ENCODE assay signal across 28 cellular contexts in the genomic region with DNA sequence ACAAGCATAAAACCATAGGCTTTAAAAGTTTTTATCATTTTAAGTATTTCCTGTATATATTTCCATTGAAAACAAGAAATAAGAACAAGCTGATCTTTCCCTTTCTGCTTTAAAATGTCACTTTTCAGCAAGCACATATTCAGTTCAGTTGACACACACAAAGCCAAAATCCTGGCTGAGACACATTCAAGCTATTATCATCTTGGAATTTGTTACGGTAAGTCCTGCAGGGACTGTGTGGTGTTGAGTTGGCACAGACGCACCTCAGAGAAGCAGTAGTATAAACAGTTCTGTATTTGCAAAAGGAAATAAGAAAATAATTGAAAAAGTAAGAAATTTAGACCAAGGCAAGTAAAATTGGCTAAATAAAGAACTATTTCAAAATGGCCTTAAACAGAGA. TPM values are rescaled to one million over a fixed set of nuclear protein-coding genes. Genes with fewer than 3 reads are reported as not detected.
A peak's percentile ranks its signal among the peaks of the same experiment; 100 is the strongest.
DNase-seq lines count a peak whose midpoint lies in the region; ATAC-seq and TF ChIP-seq lines count a peak whose summit lies in the region.
"Had no signal": no experiment of that assay in that cellular context is flagged by ENCODE, and none has a peak within 500 bp of the region (broad histone marks: within the 10 kb centered on the region; RNA-seq: fewer than 3 reads in every experiment).

No MANE protein-coding gene starts in this region.

- H3K9me2 ChIP-seq in PC-3 (replicated peaks; ENCODE audit: low read length), result no peaks in the 10 kb centered on the region

- no peak overlapping the region for H3K4me3 ChIP-seq in PC-3 (ENCODE audit: low read length)
- H3K4me3 ChIP-seq in astrocyte of the spinal cord (ENCODE audit: low read depth, low read length), result no peak overlapping the region
- H3K4me3 ChIP-seq in fibroblast of the aortic adventitia (ENCODE audit: low read depth, low read length), result no peak overlapping the region
- no peak overlapping the region for H3K4me3 ChIP-seq in tibial artery
- H3K4me3 ChIP-seq: adrenal gland, K562, lower lobe of right lung, pancreas, SK-N-MC, upper lobe of right lung had no signal

- H3K4me1 Mint-ChIP-seq in activated naive CD4-positive, alpha-beta T cell treated with anti-CD3 and anti-CD28 coated beads, Interleukin-2, amount 10 ng/mL, durations not matched to agents 7 days and 5 days, result no peaks in the 10 kb centered on the region

- peak overlapping the region; percentile 43; the same call in 1 of the 2 replicates for H2AFZ ChIP-seq in PC-3 (ENCODE audit: low read length)

- H3K36me3 ChIP-seq in PC-3 (ENCODE audit: low read depth, low read length) (no peaks in the 10 kb centered on the region), tibial artery (no peaks in the 10 kb centered on the region)
- H3K36me3 ChIP-seq: adrenal gland, lower lobe of right lung, pancreas, upper lobe of right lung had no signal

- H3F3A ChIP-seq in PC-3 (ENCODE audit: low read length, unreplicated experiment), result peaks cover 7% of the 10 kb centered on the region

- H3K4me1 ChIP-seq in PC-3 (ENCODE audit: insufficient read depth, low read length) (peaks cover 22% of the 10 kb centered on the region), tibial artery (peaks cover 0 to 46% (median 10%) of the 10 kb centered on the region in 4 donors)
- H3K4me1 ChIP-seq: adrenal gland, lower lobe of right lung, pancreas, upper lobe of right lung had no signal

- intact Hi-C loops in PC-3 (cut with micrococcal nuclease), result loop anchor here (5.0 kb wide), 1 partner anchor 204 kb away; no protein-coding TSS in a partner anchor
- intact Hi-C loops in tibial artery (cut with DNase I; ENCODE audit: low total_unique reads), result no loop called here

- H3K27ac ChIP-seq in PC-3 (ENCODE audit: low read length) (no peak overlapping the region), tibial artery (peak overlapping the region; percentile 49 to 67)
- H3K27ac ChIP-seq: adrenal gland, lower lobe of right lung, pancreas, SK-N-MC, upper lobe of right lung had no signal

- H3K27ac Mint-ChIP-seq in activated naive CD4-positive, alpha-beta T cell treated with anti-CD3 and anti-CD28 coated beads, Interleukin-2, amount 10 ng/mL, durations not matched to agents 7 days and 5 days, result no peak overlapping the region
- H3K27ac Mint-ChIP-seq: natural killer cell treated with Interleukin-12 subunit alpha and Interleukin-12 subunit beta and Interleukin-15 and Interleukin-18, amount 100 ng/mL, for 72 hours had no signal

- no peak for ATAC-seq in PC-3
- ATAC-seq: K562, lower lobe of right lung, pancreas, upper lobe of right lung had no signal

- no TSS peak for BruUV-seq in PC-3 (replicated peaks; lab: Mats Ljungman, UMichigan)

- in situ Hi-C loops in astrocyte of the spinal cord (cut with HindIII; ENCODE audit: low sequenced_read_pairs), result no loop called here

- CTCF ChIA-PET in PC-3 (lab: Charles Lee), result no interaction called here
- CTCF ChIA-PET in activated naive CD4-positive, alpha-beta T cell treated with anti-CD3 and anti-CD28 coated beads, Interleukin-2, amount 10 ng/mL, durations not matched to agents 7 days and 5 days (lab: Charles Lee), result interaction anchor here (0.7 to 4.8 kb wide), 7 partner anchors 8 to 467 kb away, joined by 3 to 26 read pairs (median 4); no protein-coding TSS in a partner anchor

- no peaks in the 10 kb centered on the region for H3K9me3 Mint-ChIP-seq in activated naive CD4-positive, alpha-beta T cell treated with anti-CD3 and anti-CD28 coated beads, Interleukin-2, amount 10 ng/mL, durations not matched to agents 7 days and 5 days
- H3K9me3 Mint-ChIP-seq: natural killer cell treated with Interleukin-12 subunit alpha and Interleukin-12 subunit beta and Interleukin-15 and Interleukin-18, amount 100 ng/mL, for 72 hours had no signal

- H3K4me3 Mint-ChIP-seq in activated naive CD4-positive, alpha-beta T cell treated with anti-CD3 and anti-CD28 coated beads, Interleukin-2, amount 10 ng/mL, durations not matched to agents 7 days and 5 days, result no peak overlapping the region
- H3K4me3 Mint-ChIP-seq: CD4-positive, CD25-positive, alpha-beta regulatory T cell; natural killer cell treated with Interleukin-12 subunit alpha and Interleukin-12 subunit beta and Interleukin-15 and Interleukin-18, amount 100 ng/mL, for 72 hours had no signal

- H3K36me3 Mint-ChIP-seq in activated naive CD4-positive, alpha-beta T cell treated with anti-CD3 and anti-CD28 coated beads, Interleukin-2, amount 10 ng/mL, durations not matched to agents 7 days and 5 days, result no peaks in the 10 kb centered on the region
- H3K36me3 Mint-ChIP-seq: CD4-positive, CD25-positive, alpha-beta regulatory T cell; natural killer cell treated with Interleukin-12 subunit alpha and Interleukin-12 subunit beta and Interleukin-15 and Interleukin-18, amount 100 ng/mL, for 72 hours had no signal

- no peak overlapping the region for H3K4me2 ChIP-seq in PC-3 (ENCODE audit: low read length)

- peaks cover 2% of the 10 kb centered on the region for H3K27me3 Mint-ChIP-seq in activated naive CD4-positive, alpha-beta T cell treated with anti-CD3 and anti-CD28 coated beads, Interleukin-2, amount 10 ng/mL, durations not matched to agents 7 days and 5 days

- POLR2A ChIA-PET in PC-3 (lab: Charles Lee; ENCODE audit: unreplicated experiment), result no interaction called here

- H3K27me3 ChIP-seq in PC-3 (ENCODE audit: low read length) (no peaks in the 10 kb centered on the region), tibial artery (no peaks in the 10 kb centered on the region)
- H3K27me3 ChIP-seq: adrenal gland, pancreas, upper lobe of right lung had no signal

- no peaks in the 10 kb centered on the region for H4K20me1 ChIP-seq in PC-3 (ENCODE audit: low read length)

- no peaks in the 10 kb centered on the region for H3K9me3 ChIP-seq in PC-3 (ENCODE audit: low read length)
- H3K9me3 ChIP-seq in tibial artery, result no peaks in the 10 kb centered on the region
- H3K9me3 ChIP-seq: adrenal gland, lower lobe of right lung, pancreas, upper lobe of right lung had no signal

- TF ChIP-seq CTCF in PC-3 (conservative IDR thresholded peaks at IDR 0.05; ENCODE audit: low read depth, low read length), result no peak
- no peak for TF ChIP-seq CTCF in astrocyte of the spinal cord (IDR thresholded peaks at IDR 0.05; ENCODE audit: low read depth, low read length)
- TF ChIP-seq CTCF in fibroblast of the aortic adventitia (IDR thresholded peaks at IDR 0.05; ENCODE audit: insufficient read depth, low read length), result no peak
- TF ChIP-seq CTCF in tibial artery (IDR thresholded peaks at IDR 0.05), result no peak

- no peaks in the 10 kb centered on the region for H3K79me2 ChIP-seq in PC-3 (ENCODE audit: low read length)

- DNase-seq in PC-3 (no peak), astrocyte of the spinal cord (ENCODE audit: low read depth, low spot score) (peak; percentile 49), fibroblast of the aortic adventitia (ENCODE audit: low read depth) (peak; percentile 53), tibial artery (no peak), activated gamma-delta T cell (lab: John Stamatoyannopoulos, UW) (no peak), AG20443 (ENCODE audit: low spot score) (no peak)
- DNase-seq in activated naive CD4-positive, alpha-beta T cell treated with anti-CD3 and anti-CD28 coated beads, Interleukin-2, amount 10 ng/mL, durations not matched to agents 7 days and 5 days, result no peak
- DNase-seq: activated T-cell treated with anti-CD3 and anti-CD28 coated beads for 4 hours; adrenal gland; CD4-positive, CD25-positive, alpha-beta regulatory T cell; dermis blood vessel endothelial cell; DND-41; lower lobe of right lung; MM.1S; NCI-H1417; pancreas; RPMI8226; stimulated activated CD4-positive, alpha-beta T cell treated with anti-CD3 and anti-CD28 coated beads, Interleukin-12 subunit alpha, Interleukin-12 subunit beta, amount 100 ng/mL, for 4 hours; stimulated activated CD4-positive, alpha-beta T cell treated with anti-CD3 and anti-CD28 coated beads, Interleukin-4, amount 100 ng/mL, for 1 hour; upper lobe of right lung had no signal

- H3K9ac ChIP-seq in PC-3 (ENCODE audit: low read length), result no peak overlapping the region

RNA-seq across cellular contexts. Expression of a gene that starts 10.4 kb away (rescaled TPM):
- total RNA-seq in PC-3 (2014; rRNA removed) (1.0 and 1.5 TPM in 2 replicates), fibroblast of the aortic adventitia (ENCODE audit: low replicate concordance) (1.3 TPM in 1 of 2 replicates, not detected in the other)
- total RNA-seq: CD4-positive, CD25-positive, alpha-beta regulatory T cell; dermis blood vessel endothelial cell; fibroblast of lung; HT1080; K562; kidney epithelial cell; mononuclear cell; natural killer cell treated with Interleukin-12 subunit alpha and Interleukin-12 subunit beta and Interleukin-15 and Interleukin-18, amount 100 ng/mL, for 72 hours; T-helper 2 cell treated with Interferon-gamma antibody and Interleukin-4, amounts not matched to agents 100 ng/mL and 5 ng/mL, for 36 hours; upper lobe of right lung had no signal

RNA-seq across cellular contexts. Expression of a gene that starts 47.4 kb away (rescaled TPM):
- total RNA-seq in PC-3 (2014; rRNA removed) (1.7 and 1.8 TPM in 2 replicates), fibroblast of the aortic adventitia (ENCODE audit: low replicate concordance) (not detected in 2 replicates)
- total RNA-seq: fibroblast of lung; natural killer cell treated with Interleukin-12 subunit alpha and Interleukin-12 subunit beta and Interleukin-15 and Interleukin-18, amount 100 ng/mL, for 72 hours; T-helper 2 cell treated with Interferon-gamma antibody and Interleukin-4, amounts not matched to agents 100 ng/mL and 5 ng/mL, for 36 hours had no signal

Comparison
In these comparisons a context has a peak if more than half of its experiments do, and no peak if none do; other contexts are left out.
1. DNase-seq: peak in astrocyte of the spinal cord (single experiment) and fibroblast of the aortic adventitia (single experiment); none in PC-3 (single experiment), tibial artery (0 of 2), activated naive CD4-positive, alpha-beta T cell treated with anti-CD3 and anti-CD28 coated beads, Interleukin-2, amount 10 ng/mL, durations not matched to agents 7 days and 5 days (single experiment), activated gamma-delta T cell (single experiment) and AG20443 (single experiment).